Comparison of ENCODE assay signal across 1 cellular context in the genomic region with DNA sequence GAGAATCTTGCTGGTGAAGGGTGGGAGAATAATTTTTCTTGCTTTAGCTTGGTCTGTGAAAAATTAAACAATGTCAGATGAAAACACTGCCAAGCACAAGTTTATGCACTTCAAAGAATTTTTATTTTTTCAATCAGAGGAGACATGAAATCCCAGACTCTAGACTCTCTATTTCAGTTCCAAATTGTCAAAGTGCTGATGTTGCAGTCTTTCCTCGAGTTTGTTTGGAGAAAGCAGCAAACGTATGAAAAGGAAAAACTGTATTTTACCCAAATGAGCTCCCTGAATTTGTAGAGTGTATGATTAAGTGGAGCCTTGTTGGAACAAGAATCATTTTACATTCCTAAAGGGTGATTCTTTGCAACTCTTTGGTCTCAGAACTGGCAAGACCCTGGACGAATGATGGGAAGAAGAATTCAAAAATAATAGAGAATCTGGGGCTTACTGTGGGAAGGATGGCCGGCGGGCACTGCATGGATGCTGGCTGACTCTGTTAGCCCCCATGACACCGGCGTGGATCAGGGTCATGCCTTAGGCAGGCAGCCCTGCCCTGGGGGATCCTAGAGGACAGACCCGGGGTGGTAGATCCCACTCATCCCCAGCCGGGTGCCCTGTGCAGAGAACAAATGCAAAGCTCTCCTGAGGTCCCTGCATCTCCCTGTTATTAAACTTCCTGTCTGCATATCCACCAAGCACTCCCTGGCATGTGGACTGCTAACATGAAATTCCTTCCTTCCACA.
TF ChIP-seq lines count a peak whose summit lies in the region.

No MANE protein-coding gene starts in this region.

TF ChIP-seq in IMR-90, 13 proteins besides CTCF, POLR2A, EP300 and RAD21:
- TF ChIP-seq FOS (IDR thresholded peaks at IDR 0.05; ENCODE audit: low read depth, low read length), result no peak
- peak; percentile 61 for TF ChIP-seq MAFK (IDR thresholded peaks at IDR 0.05; ENCODE audit: low read depth, low read length)
TF ChIP-seq in IMR-90: peak in this region for 1.
